Comparison of ENCODE assay signal across 16 cellular contexts in genomic region chr9:86838883-86839497, GRCh38.
DNase-seq lines count a peak whose midpoint lies in the region; FAIRE-seq and TF ChIP-seq lines count a peak whose summit lies in the region.
"Had no signal": no experiment of that assay in that cellular context is flagged by ENCODE, and none has a peak within 500 bp of the region (broad histone marks: within the 10 kb centered on the region; RNA-seq: fewer than 3 reads in every experiment).

No MANE protein-coding gene starts in this region.

- peaks cover 2% of the 10 kb centered on the region for H3K27me3 Mint-ChIP-seq in glutamatergic neuron (ENCODE audit: unreplicated experiment)
- peaks cover 4 to 12% of the 10 kb centered on the region in 2 donors for H3K27me3 Mint-ChIP-seq in CD4-positive, alpha-beta memory T cell

- no peaks in the 10 kb centered on the region for H3K27me3 ChIP-seq in CD4-positive, alpha-beta memory T cell (ENCODE audit: insufficient read depth, low read length)
- H3K27me3 ChIP-seq: BLaER1 treated with 17β-estradiol and CSF1 and Interleukin-3, amounts not matched to agents 10 nM and 100 nM had no signal

- FAIRE-seq in kidney (lab: Jason Lieb, UNC), result no peak
- FAIRE-seq: A549, G401.6 had no signal

- CTCF ChIA-PET in CD4-positive, alpha-beta memory T cell (lab: Charles Lee; ENCODE audit: partially characterized antibody), result no interaction called here

- POLR2A ChIA-PET in CD4-positive, alpha-beta memory T cell (lab: Charles Lee; ENCODE audit: partially characterized antibody), result no interaction called here

- 88 to 92% methylated on average over 13 of the region's 13 CpGs for WGBS in lower leg skin, 2 donors

- peaks cover 2% of the 10 kb centered on the region for H3K9me3 Mint-ChIP-seq in glutamatergic neuron (ENCODE audit: unreplicated experiment)
- H3K9me3 Mint-ChIP-seq in CD4-positive, alpha-beta memory T cell, result peaks cover 0 to 3% (median 0%) of the 10 kb centered on the region in 8 donors

- TF ChIP-seq POLR2A in lower leg skin (IDR thresholded peaks at IDR 0.05), result no peak

- intact Hi-C loops in kidney (cut with DNase I) (no loop called here), lower leg skin (cut with DNase I; ENCODE audit: low total_unique reads) (no loop called here)
- intact Hi-C loops in CD4-positive, alpha-beta memory T cell (cut with micrococcal nuclease), result no loop called here

- no peaks in the 10 kb centered on the region for H3K36me3 ChIP-seq in kidney (ENCODE audit: control insufficient read depth in 1 of 2, insufficient read depth in 2 of 2, low read length in 2 of 2)
- no peaks in the 10 kb centered on the region for H3K36me3 ChIP-seq in CD4-positive, alpha-beta memory T cell (ENCODE audit: insufficient read depth, low read length)
- H3K36me3 ChIP-seq: BLaER1 treated with 17β-estradiol and CSF1 and Interleukin-3, amounts not matched to agents 10 nM and 100 nM had no signal

- H3K4me3 ChIP-seq in kidney (ENCODE audit: low read length in 2 of 2) (no peak overlapping the region), skeletal muscle cell (ENCODE audit: low read depth, low read length) (no peak overlapping the region), lower leg skin (ENCODE audit: low read depth, poor library complexity, severe bottlenecking) (no peak overlapping the region)
- no peak overlapping the region for H3K4me3 ChIP-seq in CD4-positive, alpha-beta memory T cell (ENCODE audit: low read length in 2 of 2)
- H3K4me3 ChIP-seq: A549; BLaER1 treated with 17β-estradiol and CSF1 and Interleukin-3, amounts not matched to agents 10 nM and 100 nM; GM23248 had no signal

- DNase-seq in LHCN-M2 (ENCODE audit: low read depth) (peak; percentile 63), glutamatergic neuron (no peak), kidney (peak; percentile 57), skeletal muscle cell (ENCODE audit: low read depth) (peak; percentile 40), lower leg skin (ENCODE audit: low spot score in 2 of 2) (no peak), NCI-H2029 (lab: John Stamatoyannopoulos, UW) (no peak), Kasumi-1 (lab: John Stamatoyannopoulos, UW) (no peak)
- no peak for DNase-seq in CD4-positive, alpha-beta memory T cell
- DNase-seq: DND-41, GM23248, NCI-H1436 treated with DMSO at 0.1 percent for 48 hours, NCI-H2081, NCI-H524 had no signal

- H3K4me3 Mint-ChIP-seq in glutamatergic neuron (ENCODE audit: unreplicated experiment), result peak overlapping the region; percentile 2
- H3K4me3 Mint-ChIP-seq in CD4-positive, alpha-beta memory T cell, result no peak overlapping the region

- H3K4me1 Mint-ChIP-seq in glutamatergic neuron (ENCODE audit: low read depth, unreplicated experiment), result peaks cover 11% of the 10 kb centered on the region
- H3K4me1 Mint-ChIP-seq in CD4-positive, alpha-beta memory T cell, result no peaks in the 10 kb centered on the region

- TF ChIP-seq CTCF in glutamatergic neuron (IDR thresholded peaks at IDR 0.05; ENCODE audit: partially characterized antibody, unreplicated experiment) (no peak), kidney (IDR thresholded peaks at IDR 0.05; ENCODE audit: borderline replicate concordance, extremely low read depth, insufficient read depth) (no peak), lower leg skin (IDR thresholded peaks at IDR 0.05) (no peak)

- H3K9ac ChIP-seq in kidney (ENCODE audit: low read length in 2 of 2), result no peak overlapping the region
- H3K9ac ChIP-seq: BLaER1 treated with 17β-estradiol and CSF1 and Interleukin-3, amounts not matched to agents 10 nM and 100 nM; GM23248 had no signal

- no peak overlapping the region for H3K27ac ChIP-seq in kidney (ENCODE audit: low read depth in 2 of 2, low read length in 2 of 2)
- no peak overlapping the region for H3K27ac ChIP-seq in CD4-positive, alpha-beta memory T cell (ENCODE audit: low read depth, low read length)
- H3K27ac ChIP-seq: A549; BLaER1 treated with 17β-estradiol and CSF1 and Interleukin-3, amounts not matched to agents 10 nM and 100 nM; GM23248 had no signal

- H3K36me3 Mint-ChIP-seq in glutamatergic neuron (ENCODE audit: unreplicated experiment), result no peaks in the 10 kb centered on the region
- no peaks in the 10 kb centered on the region for H3K36me3 Mint-ChIP-seq in CD4-positive, alpha-beta memory T cell

- no peaks in the 10 kb centered on the region for H3K9me3 ChIP-seq in kidney (ENCODE audit: control insufficient read depth in 1 of 2, low read length in 2 of 2)
- no peaks in the 10 kb centered on the region for H3K9me3 ChIP-seq in CD4-positive, alpha-beta memory T cell (ENCODE audit: control insufficient read depth in 1 of 2, low read length in 2 of 2)
- H3K9me3 ChIP-seq: A549; BLaER1 treated with 17β-estradiol and CSF1 and Interleukin-3, amounts not matched to agents 10 nM and 100 nM had no signal

- no peaks in the 10 kb centered on the region for H3K4me1 ChIP-seq in kidney (ENCODE audit: control insufficient read depth in 1 of 2, insufficient read depth in 1 of 2, low read depth in 1 of 2, low read length in 2 of 2)
- H3K4me1 ChIP-seq in CD4-positive, alpha-beta memory T cell (ENCODE audit: insufficient read depth, low read length), result no peaks in the 10 kb centered on the region
- H3K4me1 ChIP-seq: A549 had no signal

- H3K27ac Mint-ChIP-seq in glutamatergic neuron (ENCODE audit: unreplicated experiment), result no peak overlapping the region
- H3K27ac Mint-ChIP-seq in CD4-positive, alpha-beta memory T cell, result no peak overlapping the region

Comparison
In these comparisons a context has a peak if more than half of its experiments do, and no peak if none do; other contexts are left out.
1. DNase-seq: peak in LHCN-M2 (single experiment), kidney (single experiment) and skeletal muscle cell (single experiment); none in glutamatergic neuron (single experiment), lower leg skin (0 of 2), NCI-H2029 (single experiment), CD4-positive, alpha-beta memory T cell (0 of 5) and Kasumi-1 (0 of 2).